Comparison of ENCODE assay signal across 1 cellular context in genomic region chr1:31643976-31644559, GRCh38.
TF ChIP-seq lines count a peak whose summit lies in the region.

No MANE protein-coding gene starts in this region.

TF ChIP-seq in GM12878, 131 proteins besides CTCF, POLR2A, EP300 and RAD21 (continued from another document and continues in another):
- TF ChIP-seq SMARCA5 (IDR thresholded peaks at IDR 0.05) = 0 out of 2 replicates have a peak, but pooled peaks have one; percentile 70
- TF ChIP-seq DPF2 (IDR thresholded peaks at IDR 0.05) = no peak
- TF ChIP-seq NRF1 (conservative IDR thresholded peaks at IDR 0.05; ENCODE audit: low read depth, low read length) = no peak
- no peak for TF ChIP-seq IKZF1 (conservative IDR thresholded peaks at IDR 0.05)
- no peak for TF ChIP-seq E4F1 (IDR thresholded peaks at IDR 0.05; ENCODE audit: borderline replicate concordance, partially characterized antibody)
- TF ChIP-seq EGR1 (IDR thresholded peaks at IDR 0.05; ENCODE audit: borderline replicate concordance in 1 of 2, low read depth in 2 of 2, low read length in 2 of 2) = no peak
- no peak for TF ChIP-seq ZBED1 (IDR thresholded peaks at IDR 0.05; ENCODE audit: borderline replicate concordance)
- TF ChIP-seq JUNB (IDR thresholded peaks at IDR 0.05) = no peak
- no peak for TF ChIP-seq TCF12 (IDR thresholded peaks at IDR 0.05; ENCODE audit: low read depth, low read length)
- TF ChIP-seq TAF1 (IDR thresholded peaks at IDR 0.05; ENCODE audit: borderline replicate concordance, low read depth, low read length) = no peak
- no peak for TF ChIP-seq GABPA (IDR thresholded peaks at IDR 0.05; ENCODE audit: low read depth)
- no peak for TF ChIP-seq ZNF384 (IDR thresholded peaks at IDR 0.05; ENCODE audit: borderline replicate concordance, low read depth, low read length)
- no peak for TF ChIP-seq POLR2AphosphoS2 (IDR thresholded peaks at IDR 0.05; ENCODE audit: low read depth, low read length)
- no peak for TF ChIP-seq STAT1 (conservative IDR thresholded peaks at IDR 0.05)
- TF ChIP-seq BHLHE40 (IDR thresholded peaks at IDR 0.05; ENCODE audit: borderline replicate concordance in 1 of 2, low read depth in 2 of 2, low read length in 1 of 2) = no peak
- TF ChIP-seq BCL3 (IDR thresholded peaks at IDR 0.05; ENCODE audit: borderline replicate concordance, insufficient read depth, low read depth, low read length, poor library complexity, severe bottlenecking) = no peak
- TF ChIP-seq, protein P1, sequence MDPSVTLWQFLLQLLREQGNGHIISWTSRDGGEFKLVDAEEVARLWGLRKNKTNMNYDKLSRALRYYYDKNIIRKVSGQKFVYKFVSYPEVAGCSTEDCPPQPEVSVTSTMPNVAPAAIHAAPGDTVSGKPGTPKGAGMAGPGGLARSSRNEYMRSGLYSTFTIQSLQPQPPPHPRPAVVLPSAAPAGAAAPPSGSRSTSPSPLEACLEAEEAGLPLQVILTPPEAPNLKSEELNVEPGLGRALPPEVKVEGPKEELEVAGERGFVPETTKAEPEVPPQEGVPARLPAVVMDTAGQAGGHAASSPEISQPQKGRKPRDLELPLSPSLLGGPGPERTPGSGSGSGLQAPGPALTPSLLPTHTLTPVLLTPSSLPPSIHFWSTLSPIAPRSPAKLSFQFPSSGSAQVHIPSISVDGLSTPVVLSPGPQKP (IDR thresholded peaks at IDR 0.05; ENCODE audit: low read depth, low read length) = no peak
- no peak for TF ChIP-seq CBX3 (IDR thresholded peaks at IDR 0.05; ENCODE audit: borderline replicate concordance, low read depth)
- no peak for TF ChIP-seq MLLT1 (IDR thresholded peaks at IDR 0.05)
- no peak; the same call in 1 of the 2 replicates for TF ChIP-seq PML (IDR thresholded peaks at IDR 0.05; ENCODE audit: low read length)
- TF ChIP-seq SUPT20H (IDR thresholded peaks at IDR 0.05; ENCODE audit: borderline replicate concordance, control insufficient read depth, low read depth, low read length) = no peak
- no peak for TF ChIP-seq MYC (IDR thresholded peaks at IDR 0.05; ENCODE audit: insufficient read depth, insufficient read length, insufficient replicate concordance, low read length, severe bottlenecking)
- no peak for TF ChIP-seq CHD2 (IDR thresholded peaks at IDR 0.05; ENCODE audit: borderline replicate concordance, low read depth, low read length)
- TF ChIP-seq HCFC1 (IDR thresholded peaks at IDR 0.05; ENCODE audit: low read length) = no peak
- TF ChIP-seq BCL11A (IDR thresholded peaks at IDR 0.05; ENCODE audit: low read depth, low read length) = no peak
- TF ChIP-seq RELB (IDR thresholded peaks at IDR 0.05; ENCODE audit: low read depth) = no peak
- no peak for TF ChIP-seq NKRF (conservative IDR thresholded peaks at IDR 0.05)
- no peak for TF ChIP-seq YBX1 (IDR thresholded peaks at IDR 0.05)
- TF ChIP-seq CUX1 (IDR thresholded peaks at IDR 0.05; ENCODE audit: insufficient replicate concordance, low read depth, low read length) = no peak
- TF ChIP-seq GATAD2B (conservative IDR thresholded peaks at IDR 0.05; ENCODE audit: low read depth) = no peak
- TF ChIP-seq, protein P2, sequence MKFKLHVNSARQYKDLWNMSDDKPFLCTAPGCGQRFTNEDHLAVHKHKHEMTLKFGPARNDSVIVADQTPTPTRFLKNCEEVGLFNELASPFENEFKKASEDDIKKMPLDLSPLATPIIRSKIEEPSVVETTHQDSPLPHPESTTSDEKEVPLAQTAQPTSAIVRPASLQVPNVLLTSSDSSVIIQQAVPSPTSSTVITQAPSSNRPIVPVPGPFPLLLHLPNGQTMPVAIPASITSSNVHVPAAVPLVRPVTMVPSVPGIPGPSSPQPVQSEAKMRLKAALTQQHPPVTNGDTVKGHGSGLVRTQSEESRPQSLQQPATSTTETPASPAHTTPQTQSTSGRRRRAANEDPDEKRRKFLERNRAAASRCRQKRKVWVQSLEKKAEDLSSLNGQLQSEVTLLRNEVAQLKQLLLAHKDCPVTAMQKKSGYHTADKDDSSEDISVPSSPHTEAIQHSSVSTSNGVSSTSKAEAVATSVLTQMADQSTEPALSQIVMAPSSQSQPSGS (IDR thresholded peaks at IDR 0.05; ENCODE audit: low read length) = no peak
- TF ChIP-seq MAX (IDR thresholded peaks at IDR 0.05; ENCODE audit: low read depth, low read length) = no peak
- no peak for TF ChIP-seq SKIL (IDR thresholded peaks at IDR 0.05; ENCODE audit: low read depth, poor library complexity, severe bottlenecking)
